In genomic region chr7:34219153-34219552, GRCh38 we compare ENCODE assay signal across 28 cellular contexts.
"Had no signal": no experiment of that assay in that cellular context is flagged by ENCODE, and none has a peak within 500 bp of the region (broad histone marks: within the 10 kb centered on the region; RNA-seq: fewer than 3 reads in every experiment).

No MANE protein-coding gene starts in this region.

- H3K4me1 Mint-ChIP-seq: activated CD4-positive, alpha-beta memory T cell treated with anti-CD3 and anti-CD28 coated beads, Interleukin-2, amount 10 ng/mL, durations not matched to agents 7 days and 5 days; activated CD4-positive, alpha-beta T cell treated with anti-CD3 and anti-CD28 coated beads, Interleukin-2, amount 10 ng/mL, durations not matched to agents 7 days and 5 days; central memory CD8-positive, alpha-beta T cell; T-helper 17 cell had no signal

- H3K27ac ChIP-seq: brain microvascular endothelial cell, coronary artery, dorsolateral prefrontal cortex had no signal

- H3K4me3 Mint-ChIP-seq: activated CD4-positive, alpha-beta memory T cell treated with anti-CD3 and anti-CD28 coated beads, Interleukin-2, amount 10 ng/mL, durations not matched to agents 7 days and 5 days; activated CD4-positive, alpha-beta T cell treated with anti-CD3 and anti-CD28 coated beads, Interleukin-2, amount 10 ng/mL, durations not matched to agents 7 days and 5 days; activated naive CD8-positive, alpha-beta T cell; activated T-cell treated with anti-CD3 and anti-CD28 coated beads, Interleukin-2, amount 50 U/mL, for 24 hours; activated T-cell treated with anti-CD3 and anti-CD28 coated beads, Interleukin-2, amount 50 U/mL, for 72 hours; central memory CD8-positive, alpha-beta T cell; dendritic cell treated with granulocyte-macrophage colony-stimulating factor and Interleukin-4, amounts not matched to agents 40 ng/mL and 50 ng/mL, for 4 days; endodermal cell; T-helper 17 cell; T-helper 2 cell treated with Interferon-gamma antibody and Interleukin-4, amounts not matched to agents 5 μg/mL and 100 μg/mL, for 36 hours had no signal

- DNase-seq: activated CD4-positive, alpha-beta memory T cell treated with anti-CD3 and anti-CD28 coated beads, Interleukin-2, amount 10 ng/mL, durations not matched to agents 7 days and 5 days; activated CD4-positive, alpha-beta T cell treated with anti-CD3 and anti-CD28 coated beads for 1 hour; activated CD4-positive, alpha-beta T cell treated with anti-CD3 and anti-CD28 coated beads for 4 hours; activated CD4-positive, alpha-beta T cell treated with anti-CD3 and anti-CD28 coated beads, Interleukin-2, amount 10 ng/mL, durations not matched to agents 7 days and 5 days; activated CD4-positive, alpha-beta T cell treated with anti-CD3 and anti-CD28 coated beads, Interleukin-2, amount 50 U/mL, for 4 hours; activated CD8-positive, alpha-beta memory T cell treated with anti-CD3 and anti-CD28 coated beads, Interleukin-2, amount 50 U/mL, for 48 hours; activated gamma-delta T cell treated with Interleukin-2 at 50 U/mL for 16 hours; activated naive CD4-positive, alpha-beta T cell treated with anti-CD3 and anti-CD28 coated beads, Interleukin-2, amount 50 U/mL, for 16 hours; activated naive CD4-positive, alpha-beta T cell treated with Interleukin-2 at 50 U/mL for 16 hours; activated T-cell treated with anti-CD3 and anti-CD28 coated beads for 4 hours; activated T-cell treated with anti-CD3 and anti-CD28 coated beads, Interleukin-2, amount 50 U/mL, for 24 hours; activated T-cell treated with anti-CD3 and anti-CD28 coated beads, Interleukin-2, amount 50 U/mL, for 72 hours; amniotic stem cell; anterior cingulate cortex; brain microvascular endothelial cell; dorsolateral prefrontal cortex; effector memory CD4-positive, alpha-beta T cell; endodermal cell; foreskin fibroblast; head of caudate nucleus; T-helper 17 cell; T1000 had no signal

- H3K27me3 Mint-ChIP-seq: activated CD4-positive, alpha-beta memory T cell treated with anti-CD3 and anti-CD28 coated beads, Interleukin-2, amount 10 ng/mL, durations not matched to agents 7 days and 5 days; activated CD4-positive, alpha-beta T cell treated with anti-CD3 and anti-CD28 coated beads, Interleukin-2, amount 10 ng/mL, durations not matched to agents 7 days and 5 days; activated naive CD8-positive, alpha-beta T cell; activated T-cell treated with anti-CD3 and anti-CD28 coated beads, Interleukin-2, amount 50 U/mL, for 24 hours; central memory CD8-positive, alpha-beta T cell; dendritic cell treated with granulocyte-macrophage colony-stimulating factor and Interleukin-4, amounts not matched to agents 40 ng/mL and 50 ng/mL, for 4 days; T-helper 17 cell had no signal

- H3K9me3 Mint-ChIP-seq: activated CD4-positive, alpha-beta memory T cell treated with anti-CD3 and anti-CD28 coated beads, Interleukin-2, amount 10 ng/mL, durations not matched to agents 7 days and 5 days; activated CD4-positive, alpha-beta T cell treated with anti-CD3 and anti-CD28 coated beads, Interleukin-2, amount 10 ng/mL, durations not matched to agents 7 days and 5 days; activated T-cell treated with anti-CD3 and anti-CD28 coated beads, Interleukin-2, amount 50 U/mL, for 24 hours; central memory CD8-positive, alpha-beta T cell; endodermal cell; T-helper 2 cell treated with Interferon-gamma antibody and Interleukin-4, amounts not matched to agents 5 μg/mL and 100 μg/mL, for 36 hours had no signal

- H3K27ac Mint-ChIP-seq: activated CD4-positive, alpha-beta memory T cell treated with anti-CD3 and anti-CD28 coated beads, Interleukin-2, amount 10 ng/mL, durations not matched to agents 7 days and 5 days; activated CD4-positive, alpha-beta T cell treated with anti-CD3 and anti-CD28 coated beads, Interleukin-2, amount 10 ng/mL, durations not matched to agents 7 days and 5 days; activated naive CD8-positive, alpha-beta T cell; activated T-cell treated with anti-CD3 and anti-CD28 coated beads, Interleukin-2, amount 50 U/mL, for 24 hours; activated T-cell treated with anti-CD3 and anti-CD28 coated beads, Interleukin-2, amount 50 U/mL, for 72 hours; dendritic cell treated with granulocyte-macrophage colony-stimulating factor and Interleukin-4, amounts not matched to agents 40 ng/mL and 50 ng/mL, for 4 days; endodermal cell; T-helper 17 cell; T-helper 2 cell treated with Interferon-gamma antibody and Interleukin-4, amounts not matched to agents 5 μg/mL and 100 μg/mL, for 36 hours had no signal

- H3K27me3 ChIP-seq: brain microvascular endothelial cell had no signal

- ATAC-seq: activated T-cell treated with anti-CD3 and anti-CD28 coated beads, Interleukin-2, amount 50 U/mL, for 72 hours; esophagus mucosa; T-helper 17 cell had no signal

- H3K36me3 Mint-ChIP-seq: activated naive CD8-positive, alpha-beta T cell had no signal

- H3K4me3 ChIP-seq: coronary artery, dorsolateral prefrontal cortex had no signal

- H3K36me3 ChIP-seq: brain microvascular endothelial cell had no signal
